9 cellular contexts compared by ENCODE assay signal in genomic region chr5:93584531-93585053, GRCh38. TPM values are rescaled to one million over a fixed set of nuclear protein-coding genes. Genes with fewer than 3 reads are reported as not detected.
DNase-seq lines count a peak whose midpoint lies in the region; ATAC-seq and TF ChIP-seq lines count a peak whose summit lies in the region.
"Had no signal": no experiment of that assay in that cellular context is flagged by ENCODE, and none has a peak within 500 bp of the region (broad histone marks: within the 10 kb centered on the region; RNA-seq: fewer than 3 reads in every experiment).

No MANE protein-coding gene starts in this region.

- H3K4me3 Mint-ChIP-seq in CD8-positive, alpha-beta memory T cell: peak overlapping the region in 5 of 7 donors; percentile 15 to 69 (median 38)
- peak overlapping the region; percentile 64 for H3K4me3 Mint-ChIP-seq in dendritic cell treated with granulocyte-macrophage colony-stimulating factor and Interleukin-4, amounts not matched to agents 40 ng/mL and 50 ng/mL, for 4 days

- no peaks in the 10 kb centered on the region for H3K9me3 ChIP-seq in CD8-positive, alpha-beta memory T cell (ENCODE audit: low read length)
- H3K9me3 ChIP-seq in HUES6 (ENCODE audit: control insufficient read depth, insufficient read depth, low read depth, low read length) (no peaks in the 10 kb centered on the region), osteoblast (ENCODE audit: low read depth, low read length) (no peaks in the 10 kb centered on the region)

- H3K27ac ChIP-seq in CD8-positive, alpha-beta memory T cell (ENCODE audit: low read depth, low read length): no peak overlapping the region
- no peak overlapping the region for H3K27ac ChIP-seq in HUES6 (ENCODE audit: low read depth, low read length)
- no peak overlapping the region for H3K27ac ChIP-seq in osteoblast (ENCODE audit: low read depth, low read length)
- H3K27ac ChIP-seq: epithelial cell of prostate had no signal

- peaks cover 29 to 41% (median 30%) of the 10 kb centered on the region in 3 donors for H3K4me1 Mint-ChIP-seq in CD8-positive, alpha-beta memory T cell
- peaks cover 32% of the 10 kb centered on the region for H3K4me1 Mint-ChIP-seq in dendritic cell treated with granulocyte-macrophage colony-stimulating factor and Interleukin-4, amounts not matched to agents 40 ng/mL and 50 ng/mL, for 4 days (ENCODE audit: low read depth)

- POLR2A ChIA-PET in CD8-positive, alpha-beta memory T cell (lab: Charles Lee): no interaction called here

- peaks cover 29% of the 10 kb centered on the region for H3K4me1 ChIP-seq in CD8-positive, alpha-beta memory T cell (ENCODE audit: insufficient read depth, low read length)
- peaks cover 23% of the 10 kb centered on the region for H3K4me1 ChIP-seq in HUES6 (ENCODE audit: control insufficient read depth, insufficient read depth, low read length)
- H3K4me1 ChIP-seq in osteoblast (ENCODE audit: insufficient read depth, low read length): peaks cover 11% of the 10 kb centered on the region

- no peak overlapping the region for H2AFZ ChIP-seq in osteoblast (ENCODE audit: low read length)

- no peak for ATAC-seq in GM21717 (IDR thresholded peaks at IDR 0.05; ENCODE audit: unreplicated experiment)
- no peak for ATAC-seq in GM18520 (IDR thresholded peaks at IDR 0.05; ENCODE audit: unreplicated experiment)

- CTCF ChIA-PET in CD8-positive, alpha-beta memory T cell (lab: Charles Lee): no interaction called here

- no peak overlapping the region for H3K4me3 ChIP-seq in CD8-positive, alpha-beta memory T cell (ENCODE audit: low read length)
- H3K4me3 ChIP-seq in HUES6 (ENCODE audit: low read depth, low read length) (peak overlapping the region; percentile 9; the same call in 1 of the 2 replicates), osteoblast (ENCODE audit: insufficient read depth, low read length) (peak overlapping the region; percentile 94)

- H3K27me3 Mint-ChIP-seq in CD8-positive, alpha-beta memory T cell: peaks cover 55 to 57% of the 10 kb centered on the region in 2 donors
- H3K27me3 Mint-ChIP-seq in dendritic cell treated with granulocyte-macrophage colony-stimulating factor and Interleukin-4, amounts not matched to agents 40 ng/mL and 50 ng/mL, for 4 days: peaks cover 36% of the 10 kb centered on the region

- H3K36me3 ChIP-seq in CD8-positive, alpha-beta memory T cell (ENCODE audit: insufficient read depth, low read length): no peaks in the 10 kb centered on the region
- H3K36me3 ChIP-seq in HUES6 (ENCODE audit: control insufficient read depth, insufficient read depth, low read length) (no peaks in the 10 kb centered on the region), osteoblast (ENCODE audit: insufficient read depth, low read length) (peaks cover 12% of the 10 kb centered on the region)

- H4K20me1 ChIP-seq in osteoblast (ENCODE audit: insufficient read depth, low read length): peaks cover 10% of the 10 kb centered on the region

- H3K79me2 ChIP-seq in osteoblast (ENCODE audit: insufficient read depth, low read length): peaks cover 70% of the 10 kb centered on the region

- H3K4me2 ChIP-seq in osteoblast (ENCODE audit: insufficient read depth, low read length): no peak overlapping the region

- no peak overlapping the region for H3K27ac Mint-ChIP-seq in CD8-positive, alpha-beta memory T cell
- no peak overlapping the region for H3K27ac Mint-ChIP-seq in dendritic cell treated with granulocyte-macrophage colony-stimulating factor and Interleukin-4, amounts not matched to agents 40 ng/mL and 50 ng/mL, for 4 days

- peaks cover 0 to 5% (median 4%) of the 10 kb centered on the region in 3 donors for H3K36me3 Mint-ChIP-seq in CD8-positive, alpha-beta memory T cell
- no peaks in the 10 kb centered on the region for H3K36me3 Mint-ChIP-seq in dendritic cell treated with granulocyte-macrophage colony-stimulating factor and Interleukin-4, amounts not matched to agents 40 ng/mL and 50 ng/mL, for 4 days (ENCODE audit: low read depth)

- TF ChIP-seq CTCF in osteoblast (IDR thresholded peaks at IDR 0.05; ENCODE audit: extremely low read depth, low read depth, low read length) (no peak), GM13977 (IDR thresholded peaks at IDR 0.05; ENCODE audit: extremely low read depth, insufficient read depth, missing control alignments) (no peak)

- intact Hi-C loops in dendritic cell treated with granulocyte-macrophage colony-stimulating factor and Interleukin-4, amounts not matched to agents 40 ng/mL and 50 ng/mL, for 4 days (cut with micrococcal nuclease): loop anchor here (5.0 kb wide), 1 partner anchor 328 kb away; no protein-coding TSS in a partner anchor

- in situ Hi-C loops in GM13977 (cut with MboI; ENCODE audit: low pct_unique_long_range_greater_than_20kb, low sequenced_read_pairs, unreplicated experiment): loop anchor here (25.0 kb wide), 1 partner anchor 1253 kb away; no protein-coding TSS in a partner anchor

- H3K27me3 ChIP-seq in CD8-positive, alpha-beta memory T cell (ENCODE audit: insufficient read depth, low read length, poor library complexity, severe bottlenecking): peaks cover 68% of the 10 kb centered on the region
- H3K27me3 ChIP-seq in HUES6 (ENCODE audit: control insufficient read depth, insufficient read depth, low read length) (peaks cover 97% of the 10 kb centered on the region), osteoblast (ENCODE audit: insufficient read depth, low read length) (no peaks in the 10 kb centered on the region)

- DNase-seq in CD8-positive, alpha-beta memory T cell: no peak
- DNase-seq in osteoblast (ENCODE audit: insufficient read length, low spot score, missing footprints) (peak; percentile 96), GM13977 (ENCODE audit: low spot score) (no peak)
- no peak for DNase-seq in stimulated activated CD4-positive, alpha-beta T cell treated with anti-CD3 and anti-CD28 coated beads, Interleukin-4, amount 100 ng/mL, for 1 hour

- H3K9me3 Mint-ChIP-seq in CD8-positive, alpha-beta memory T cell: peaks cover 5 to 20% (median 10%) of the 10 kb centered on the region in 5 donors
- no peaks in the 10 kb centered on the region for H3K9me3 Mint-ChIP-seq in dendritic cell treated with granulocyte-macrophage colony-stimulating factor and Interleukin-4, amounts not matched to agents 40 ng/mL and 50 ng/mL, for 4 days

- no peak overlapping the region for H3K9ac ChIP-seq in HUES6 (ENCODE audit: low read length)

RNA-seq across cellular contexts. Expression of gene NR2F1, which starts 1.6 kb away (rescaled TPM):
- total RNA-seq in CD8-positive, alpha-beta memory T cell: not detected
- not detected for polyA plus RNA-seq in CD8-positive, alpha-beta memory T cell
- 7.2 and 10.6 TPM in 2 replicates for total RNA-seq in osteoblast

RNA-seq across cellular contexts. Expression of gene NR2F1-AS1, which starts 3.6 kb away (rescaled TPM):
- total RNA-seq in CD8-positive, alpha-beta memory T cell: not detected
- polyA plus RNA-seq in CD8-positive, alpha-beta memory T cell: not detected
- 15.9 and 17.4 TPM in 2 replicates for total RNA-seq in osteoblast

Comparison
In these comparisons a context has a peak if more than half of its experiments do, and no peak if none do; other contexts are left out.
1. RNA of gene NR2F1-AS1, which starts 3.6 kb away (total RNA-seq): 15.9 to 17.4 TPM in osteoblast; not detected in CD8-positive, alpha-beta memory T cell; every median in the first group is over 10 times any median in the second.